Comparison of ENCODE assay signal across 6 cellular contexts in the genomic region with DNA sequence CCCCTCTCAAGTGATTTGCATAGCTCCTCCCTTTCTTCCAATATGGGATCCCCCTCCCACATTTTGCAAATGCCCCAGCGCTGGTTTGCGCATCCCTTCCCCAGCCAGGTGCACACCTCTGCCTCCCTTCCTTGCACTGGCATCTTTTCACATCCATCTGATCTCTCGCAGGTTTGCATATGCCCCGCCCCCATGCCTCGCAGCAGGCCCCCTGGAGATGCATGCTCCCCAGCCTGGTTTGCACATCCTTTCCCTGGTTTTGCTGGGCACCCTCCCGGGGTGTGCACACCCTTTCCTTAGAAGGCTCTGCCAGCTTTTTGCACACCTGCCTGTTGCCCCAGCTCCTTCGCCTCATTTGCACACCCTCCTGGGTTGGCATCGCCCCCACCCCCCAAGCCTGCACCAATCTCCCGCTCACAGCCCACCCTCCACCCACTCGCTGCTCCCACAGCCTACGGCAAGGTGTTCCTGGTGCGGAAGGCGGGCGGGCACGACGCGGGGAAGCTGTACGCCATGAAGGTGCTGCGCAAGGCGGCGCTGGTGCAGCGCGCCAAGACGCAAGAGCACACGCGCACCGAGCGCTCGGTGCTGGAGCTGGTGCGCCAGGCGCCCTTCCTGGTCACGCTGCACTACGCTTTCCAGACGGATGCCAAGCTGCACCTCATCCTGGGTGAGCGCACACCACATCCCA. TPM values are rescaled to one million over a fixed set of nuclear protein-coding genes. Genes with fewer than 3 reads are reported as not detected.
DNase-seq lines count a peak whose midpoint lies in the region; ATAC-seq, FAIRE-seq and TF ChIP-seq lines count a peak whose summit lies in the region.

No MANE protein-coding gene starts in this region.

- CTCF ChIA-PET in activated B cell treated with CpG ODN at 0.5 μM for 24 hours (lab: Charles Lee), result interaction anchor here (0.7 to 2.2 kb wide), 7 partner anchors 19 to 383 kb away, joined by 3 to 12 read pairs (median 3); a partner anchor contains a TSS

- DNase-seq in GM12891 (ENCODE audit: insufficient read length, low spot score), result peak; percentile 61
- no peak for DNase-seq in activated B cell treated with CpG ODN at 0.5 μM for 24 hours
- peak; percentile 22 for DNase-seq in transverse colon

- intact Hi-C loops in activated B cell treated with CpG ODN at 0.5 μM for 24 hours (cut with micrococcal nuclease), result loop anchor here (1.0 to 5.0 kb wide), 4 partner anchors 25 to 292 kb away; a partner anchor contains a TSS
- intact Hi-C loops in transverse colon (cut with DNase I; ENCODE audit: low total_unique reads), result no loop called here

- ATAC-seq in activated B cell treated with CpG ODN at 0.5 μM for 24 hours (ENCODE audit: low read depth), result no peak
- ATAC-seq in GM18870 (IDR thresholded peaks at IDR 0.05; ENCODE audit: unreplicated experiment), result no peak
- ATAC-seq in GM18520 (IDR thresholded peaks at IDR 0.05; ENCODE audit: unreplicated experiment), result no peak

- H3K4me3 Mint-ChIP-seq in activated B cell treated with CpG ODN at 0.5 μM for 24 hours, result peak overlapping the region; percentile 82

- H3K9ac ChIP-seq in iPS-15b (ENCODE audit: low read depth, low read length), result no peak overlapping the region

- no peak for TF ChIP-seq EP300 in transverse colon (IDR thresholded peaks at IDR 0.05; ENCODE audit: low read depth)

- H3K36me3 ChIP-seq in iPS-15b (ENCODE audit: control insufficient read depth, insufficient read depth, low read length), result peaks cover 13% of the 10 kb centered on the region
- H3K36me3 ChIP-seq in transverse colon, result peaks cover 0 to 11% (median 3%) of the 10 kb centered on the region in 4 donors

- peaks cover 44% of the 10 kb centered on the region for H3K36me3 Mint-ChIP-seq in activated B cell treated with CpG ODN at 0.5 μM for 24 hours (ENCODE audit: low read depth)

- H3K4me1 Mint-ChIP-seq in activated B cell treated with CpG ODN at 0.5 μM for 24 hours, result peaks cover 50% of the 10 kb centered on the region

- H3K9me3 ChIP-seq in iPS-15b (ENCODE audit: control insufficient read depth, insufficient read depth, low read length) (no peaks in the 10 kb centered on the region), transverse colon (no peaks in the 10 kb centered on the region)

- H3K4me3 ChIP-seq in iPS-15b (ENCODE audit: low read depth, low read length) (peak overlapping the region; percentile 85), transverse colon (peak overlapping the region; percentile 58 to 99 (median 74))

- POLR2A ChIA-PET in activated B cell treated with CpG ODN at 0.5 μM for 24 hours (lab: Charles Lee), result interaction anchor here (0.6 to 2.8 kb wide), 5 partner anchors 17 to 55 kb away, joined by 3 to 19 read pairs (median 4); a partner anchor contains a TSS

- in situ Hi-C loops in transverse colon (cut with MboI; ENCODE audit: low pct_ligation_motif_present in 1 of 4, low pct_unique_long_range_greater_than_20kb in 1 of 4, low sequenced_read_pairs in 3 of 4), result no loop called here

- no peaks in the 10 kb centered on the region for H3K9me3 Mint-ChIP-seq in activated B cell treated with CpG ODN at 0.5 μM for 24 hours

- 57 to 69% methylated on average over 7 to 33 of the region's 35 CpGs for WGBS in transverse colon (ENCODE audit: low coverage in 1 of 2), 2 donors

- TF ChIP-seq POLR2A in GM12891 (IDR thresholded peaks at IDR 0.05; ENCODE audit: low read depth, low read length) (no peak), transverse colon (IDR thresholded peaks at IDR 0.05) (no peak)

- TF ChIP-seq CTCF in activated B cell treated with CpG ODN at 0.5 μM for 24 hours (IDR thresholded peaks at IDR 0.05) (no peak), transverse colon (IDR thresholded peaks at IDR 0.05) (no peak)

- H3K4me1 ChIP-seq in iPS-15b (ENCODE audit: control insufficient read depth, insufficient read depth, low read length), result peaks cover 6% of the 10 kb centered on the region
- peaks cover 21 to 35% (median 34%) of the 10 kb centered on the region in 4 donors for H3K4me1 ChIP-seq in transverse colon

- peak; percentile 97 for FAIRE-seq in GM12891 (lab: Jason Lieb, UNC)

- peak overlapping the region; percentile 82 to 92 (median 88) for H3K27ac ChIP-seq in transverse colon

- H3K27ac Mint-ChIP-seq in activated B cell treated with CpG ODN at 0.5 μM for 24 hours, result peak overlapping the region; percentile 53

- H3K27me3 ChIP-seq in iPS-15b (ENCODE audit: control insufficient read depth, insufficient read depth, low read length) (no peaks in the 10 kb centered on the region), transverse colon (no peaks in the 10 kb centered on the region)

- H3K27me3 Mint-ChIP-seq in activated B cell treated with CpG ODN at 0.5 μM for 24 hours, result no peaks in the 10 kb centered on the region

TF ChIP-seq in GM12891, 5 proteins besides CTCF, POLR2A, EP300 and RAD21:
- no peak for TF ChIP-seq SPI1 (IDR thresholded peaks at IDR 0.05; ENCODE audit: low read depth, low read length)
- no peak for TF ChIP-seq POLR2AphosphoS5 (IDR thresholded peaks at IDR 0.05; ENCODE audit: low read depth, low read length)
- TF ChIP-seq PAX5 (IDR thresholded peaks at IDR 0.05; ENCODE audit: insufficient read depth, low read length, severe bottlenecking), result no peak
- no peak for TF ChIP-seq POU2F2 (IDR thresholded peaks at IDR 0.05; ENCODE audit: low read depth, low read length)
- no peak for TF ChIP-seq TAF1 (IDR thresholded peaks at IDR 0.05; ENCODE audit: low read depth, low read length)

RNA-seq across cellular contexts. Expression of a gene that starts 0.9 kb away (rescaled TPM):
- polyA plus RNA-seq in GM12891 (2012; ENCODE audit: low read depth, missing spikeins), result 12.4 TPM
- total RNA-seq in activated B cell treated with CpG ODN at 0.5 μM for 24 hours, result 18.0 and 22.6 TPM in 2 replicates
- total RNA-seq in transverse colon, result 10 to 100 TPM; 14.5 to 86.0 (median 34.5) TPM

RNA-seq across cellular contexts. Expression of a gene that starts 19.9 kb away (rescaled TPM):
- polyA plus RNA-seq in GM12891 (2012; ENCODE audit: low read depth, missing spikeins), result 45.4 TPM
- total RNA-seq in activated B cell treated with CpG ODN at 0.5 μM for 24 hours (180 and 201 TPM in 2 replicates), transverse colon (100 to 1,000 TPM in 1 of 4 donors, 10 to 100 TPM in 3; 24.8 to 203 (median 47.1) TPM)

RNA-seq across cellular contexts. Expression of a gene that starts 41.9 kb away (rescaled TPM):
- 306 TPM for polyA plus RNA-seq in GM12891 (2012; ENCODE audit: low read depth, missing spikeins)
- total RNA-seq in activated B cell treated with CpG ODN at 0.5 μM for 24 hours (73.6 and 85.8 TPM in 2 replicates), transverse colon (100 to 1,000 TPM; 152 to 381 (median 265) TPM)

RNA-seq across cellular contexts. Expression of a gene that starts 42.5 kb away (rescaled TPM):
- polyA plus RNA-seq in GM12891 (2012; ENCODE audit: low read depth, missing spikeins), result 327 TPM
- total RNA-seq in activated B cell treated with CpG ODN at 0.5 μM for 24 hours (156 and 175 TPM in 2 replicates), transverse colon (10 to 100 TPM; 59.1 to 99.9 (median 82.7) TPM)

RNA-seq across cellular contexts. Expression of a gene that starts 54.5 kb away (rescaled TPM):
- 11.5 TPM for polyA plus RNA-seq in GM12891 (2012; ENCODE audit: low read depth, missing spikeins)
- total RNA-seq in activated B cell treated with CpG ODN at 0.5 μM for 24 hours (44.8 and 48.3 TPM in 2 replicates), transverse colon (100 to 1,000 TPM; 142 to 272 (median 221) TPM)
